Comparison of ENCODE assay signal across 21 cellular contexts in genomic region chr14:96851694-96852381, GRCh38. TPM values are rescaled to one million over a fixed set of nuclear protein-coding genes. Genes with fewer than 3 reads are reported as not detected.
A peak's percentile ranks its signal among the peaks of the same experiment; 100 is the strongest.
DNase-seq lines count a peak whose midpoint lies in the region; ATAC-seq, FAIRE-seq and TF ChIP-seq lines count a peak whose summit lies in the region.
"Had no signal": no experiment of that assay in that cellular context is flagged by ENCODE, and none has a peak within 500 bp of the region (broad histone marks: within the 10 kb centered on the region; RNA-seq: fewer than 3 reads in every experiment).

No MANE protein-coding gene starts in this region.

- no peaks in the 10 kb centered on the region for H4K20me1 ChIP-seq in keratinocyte (ENCODE audit: control insufficient read depth, extremely low read depth, insufficient read depth, low read length)

- peaks cover 51% of the 10 kb centered on the region for H3K36me3 Mint-ChIP-seq in activated CD8-positive, alpha-beta T cell treated with anti-CD3 and anti-CD28 coated beads for 36 hours (ENCODE audit: low read depth)
- peaks cover 48% of the 10 kb centered on the region for H3K36me3 Mint-ChIP-seq in activated CD8-positive, alpha-beta T cell treated with anti-CD3 and anti-CD28 coated beads, Interleukin-2, amount 10 ng/mL, durations not matched to agents 7 days and 5 days (ENCODE audit: low read depth)
- peaks cover 34% of the 10 kb centered on the region for H3K36me3 Mint-ChIP-seq in WTC11
- H3K36me3 Mint-ChIP-seq in Calu3 (ENCODE audit: insufficient read depth, unreplicated experiment) = peaks cover 4% of the 10 kb centered on the region

- H3K4me2 ChIP-seq in keratinocyte (ENCODE audit: control insufficient read depth, extremely low read depth, insufficient read depth, low read depth, low read length) = no peak overlapping the region

- H3K27ac Mint-ChIP-seq in activated CD8-positive, alpha-beta T cell treated with anti-CD3 and anti-CD28 coated beads for 36 hours = peak overlapping the region; percentile 40
- H3K27ac Mint-ChIP-seq in activated CD8-positive, alpha-beta T cell treated with anti-CD3 and anti-CD28 coated beads, Interleukin-2, amount 10 ng/mL, durations not matched to agents 7 days and 5 days = no peak overlapping the region
- H3K27ac Mint-ChIP-seq in WTC11 (peak overlapping the region; percentile 78; the same call in 1 of the 2 replicates), Calu3 (ENCODE audit: unreplicated experiment) (no peak overlapping the region)

- H3K27me3 Mint-ChIP-seq in activated CD8-positive, alpha-beta T cell treated with anti-CD3 and anti-CD28 coated beads for 36 hours = no peaks in the 10 kb centered on the region
- no peaks in the 10 kb centered on the region for H3K27me3 Mint-ChIP-seq in activated CD8-positive, alpha-beta T cell treated with anti-CD3 and anti-CD28 coated beads, Interleukin-2, amount 10 ng/mL, durations not matched to agents 7 days and 5 days (ENCODE audit: low read depth)
- H3K27me3 Mint-ChIP-seq in WTC11 (ENCODE audit: low read depth) (no peaks in the 10 kb centered on the region), Calu3 (ENCODE audit: unreplicated experiment) (no peaks in the 10 kb centered on the region)

- no peak overlapping the region for H3K27ac ChIP-seq in keratinocyte (ENCODE audit: control insufficient read depth, insufficient read depth, low read length)
- H3K27ac ChIP-seq: C4-2B, RWPE1 had no signal

- dilution Hi-C loops in keratinocyte (cut with MboI; ENCODE audit: extremely low pct_ligation_motif_present, low sequenced_read_pairs) = no loop called here

- ATAC-seq in activated CD8-positive, alpha-beta T cell treated with anti-CD3 and anti-CD28 coated beads for 36 hours = peak; percentile 67
- ATAC-seq in activated CD8-positive, alpha-beta T cell treated with anti-CD3 and anti-CD28 coated beads, Interleukin-2, amount 10 ng/mL, durations not matched to agents 7 days and 5 days = no peak
- ATAC-seq in WTC11 = no peak
- ATAC-seq in GM21717 (IDR thresholded peaks at IDR 0.05; ENCODE audit: unreplicated experiment) = no peak
- ATAC-seq: HepG2 had no signal

- no peak overlapping the region for H2AFZ ChIP-seq in keratinocyte (ENCODE audit: control insufficient read depth, low read length)

- CTCF ChIA-PET in activated CD8-positive, alpha-beta T cell treated with anti-CD3 and anti-CD28 coated beads for 36 hours (lab: Charles Lee) = interaction anchor here (0.8 to 2.2 kb wide), 9 partner anchors 8 to 95 kb away, joined by 3 to 16 read pairs (median 6); no protein-coding TSS in a partner anchor
- CTCF ChIA-PET in activated CD8-positive, alpha-beta T cell treated with anti-CD3 and anti-CD28 coated beads, Interleukin-2, amount 10 ng/mL, durations not matched to agents 7 days and 5 days (lab: Charles Lee) = interaction anchor here (1.0 to 3.5 kb wide), 13 partner anchors 8 to 285 kb away, joined by 3 to 30 read pairs (median 6); partner anchors contain the start of gene VRK1
- CTCF ChIA-PET in WTC11 (lab: Charles Lee) = interaction anchor here (0.9 to 2.0 kb wide), 15 partner anchors 8 to 287 kb away, joined by 3 to 32 read pairs (median 6); partner anchors contain the start of gene VRK1
- CTCF ChIA-PET in Calu3 (lab: Charles Lee) = no interaction called here

- DNase-seq in activated CD8-positive, alpha-beta T cell treated with anti-CD3 and anti-CD28 coated beads for 36 hours = no peak
- DNase-seq in activated CD8-positive, alpha-beta T cell treated with anti-CD3 and anti-CD28 coated beads, Interleukin-2, amount 10 ng/mL, durations not matched to agents 7 days and 5 days = no peak
- DNase-seq in ELR (ENCODE audit: low read depth) (peak; percentile 29), WTC11 (ENCODE audit: low spot score) (no peak), keratinocyte (ENCODE audit: low read depth, low spot score) (no peak), Calu3 (no peak), hepatic stellate cell (ENCODE audit: low spot score) (no peak)
- DNase-seq: COR-L47; DMS79; GDM1; MG63; NCI-H1105; NCI-H1694 treated with DMSO at 0.1 percent for 48 hours; NCI-H345; NCI-H526 treated with DMSO at 0.1 percent for 48 hours; NK-92 treated with Interleukin-12 subunit alpha and Interleukin-12 subunit beta, amount 100 ng/mL, for 24 hours; OCI-M1 had no signal

- POLR2A ChIA-PET in activated CD8-positive, alpha-beta T cell treated with anti-CD3 and anti-CD28 coated beads for 36 hours (lab: Charles Lee) = no interaction called here
- POLR2A ChIA-PET in activated CD8-positive, alpha-beta T cell treated with anti-CD3 and anti-CD28 coated beads, Interleukin-2, amount 10 ng/mL, durations not matched to agents 7 days and 5 days (lab: Charles Lee) = interaction anchor here (0.7 to 2.2 kb wide), 2 partner anchors 22 to 55 kb away, joined by 3 to 11 read pairs; partner anchors contain the start of gene VRK1
- POLR2A ChIA-PET in WTC11 (lab: Charles Lee) = no interaction called here

- peak; percentile 58 for FAIRE-seq in keratinocyte (lab: Jason Lieb, UNC)
- FAIRE-seq: HepG2 had no signal

- no peak overlapping the region for H3K9ac ChIP-seq in keratinocyte (ENCODE audit: control insufficient read depth, extremely low read depth, insufficient read depth, low read length)

- no peaks in the 10 kb centered on the region for H3K9me3 Mint-ChIP-seq in activated CD8-positive, alpha-beta T cell treated with anti-CD3 and anti-CD28 coated beads for 36 hours
- H3K9me3 Mint-ChIP-seq in activated CD8-positive, alpha-beta T cell treated with anti-CD3 and anti-CD28 coated beads, Interleukin-2, amount 10 ng/mL, durations not matched to agents 7 days and 5 days (ENCODE audit: insufficient read depth) = no peaks in the 10 kb centered on the region
- H3K9me3 Mint-ChIP-seq in WTC11 = no peaks in the 10 kb centered on the region
- no peaks in the 10 kb centered on the region for H3K9me3 Mint-ChIP-seq in Calu3 (ENCODE audit: low read depth, unreplicated experiment)

- intact Hi-C loops in activated CD8-positive, alpha-beta T cell treated with anti-CD3 and anti-CD28 coated beads for 36 hours (cut with micrococcal nuclease) = no loop called here
- intact Hi-C loops in Calu3 (cut with micrococcal nuclease; ENCODE audit: unreplicated experiment) = loop anchor here (1.0 to 10.0 kb wide), 4 partner anchors 45 to 307 kb away; no protein-coding TSS in a partner anchor

- H3K4me3 ChIP-seq in keratinocyte (ENCODE audit: control insufficient read depth in 2 of 3, extremely low read depth in 1 of 3, insufficient read depth in 2 of 3, low read depth in 1 of 3, low read length in 3 of 3) = no peak overlapping the region
- H3K4me3 ChIP-seq: MG63 had no signal

- TF ChIP-seq CTCF in activated CD8-positive, alpha-beta T cell treated with anti-CD3 and anti-CD28 coated beads for 36 hours (IDR thresholded peaks at IDR 0.05) = no peak
- no peak for TF ChIP-seq CTCF in WTC11 (IDR thresholded peaks at IDR 0.05)
- TF ChIP-seq CTCF in keratinocyte (optimal IDR thresholded peaks at IDR 0.05 in 1 of 3, IDR thresholded peaks at IDR 0.05 in 1 of 3, conservative IDR thresholded peaks at IDR 0.05 in 1 of 3; ENCODE audit: extremely low read depth in 1 of 3, insufficient read depth in 2 of 3, low read length in 3 of 3) = no peak
- no peak for TF ChIP-seq CTCF in Calu3 (IDR thresholded peaks at IDR 0.05; ENCODE audit: unreplicated experiment)

- peaks cover 0 to 4% of the 10 kb centered on the region in 2 experiments for H3K36me3 ChIP-seq in keratinocyte (ENCODE audit: control insufficient read depth in 2 of 2, extremely low read depth in 1 of 2, insufficient read depth in 2 of 2, low read length in 2 of 2)

- no peaks in the 10 kb centered on the region for H3K27me3 ChIP-seq in keratinocyte (ENCODE audit: control insufficient read depth, extremely low read depth, insufficient read depth, low read length)
- H3K27me3 ChIP-seq: MG63 had no signal

- H3K4me1 Mint-ChIP-seq in activated CD8-positive, alpha-beta T cell treated with anti-CD3 and anti-CD28 coated beads for 36 hours (ENCODE audit: low read depth) = peaks cover 19% of the 10 kb centered on the region
- peaks cover 11% of the 10 kb centered on the region for H3K4me1 Mint-ChIP-seq in activated CD8-positive, alpha-beta T cell treated with anti-CD3 and anti-CD28 coated beads, Interleukin-2, amount 10 ng/mL, durations not matched to agents 7 days and 5 days (ENCODE audit: low read depth)
- H3K4me1 Mint-ChIP-seq in WTC11 = 0 out of 2 replicates have a peak, but pooled peaks cover 7% of the 10 kb centered on the region
- no peaks in the 10 kb centered on the region for H3K4me1 Mint-ChIP-seq in Calu3 (ENCODE audit: low read depth, unreplicated experiment)

- no peaks in the 10 kb centered on the region for H3K4me1 ChIP-seq in keratinocyte (ENCODE audit: control insufficient read depth, extremely low read depth, insufficient read depth, low read length)

- no TSS peak for BruUV-seq in Calu3 (replicated peaks; lab: Mats Ljungman, UMichigan)

- no peaks in the 10 kb centered on the region for H3K79me2 ChIP-seq in keratinocyte (ENCODE audit: control insufficient read depth, insufficient read depth, low read length)

- H3K9me1 ChIP-seq in keratinocyte (ENCODE audit: control insufficient read depth, extremely low read depth, insufficient read depth, low read length) = no peaks in the 10 kb centered on the region

- H3K4me3 Mint-ChIP-seq in activated CD8-positive, alpha-beta T cell treated with anti-CD3 and anti-CD28 coated beads for 36 hours = no peak overlapping the region
- no peak overlapping the region for H3K4me3 Mint-ChIP-seq in activated CD8-positive, alpha-beta T cell treated with anti-CD3 and anti-CD28 coated beads, Interleukin-2, amount 10 ng/mL, durations not matched to agents 7 days and 5 days
- H3K4me3 Mint-ChIP-seq in WTC11 (no peak overlapping the region), Calu3 (ENCODE audit: low read depth, unreplicated experiment) (no peak overlapping the region)

- H3K9me3 ChIP-seq in keratinocyte (ENCODE audit: control insufficient read depth, low read depth, low read length) = no peaks in the 10 kb centered on the region
- H3K9me3 ChIP-seq: MG63 had no signal

TF ChIP-seq in WTC11, 78 proteins besides CTCF, POLR2A, EP300 and RAD21 (continues in another document):
- TF ChIP-seq NR1H2 (CRISPR knock-in tag; IDR thresholded peaks at IDR 0.05) = no peak
- TF ChIP-seq ELF4 (CRISPR knock-in tag; IDR thresholded peaks at IDR 0.05; ENCODE audit: low read depth) = no peak

RNA-seq across cellular contexts. Expression of gene VRK1, which starts 54.7 kb away (rescaled TPM):
- total RNA-seq in activated CD8-positive, alpha-beta T cell treated with anti-CD3 and anti-CD28 coated beads for 36 hours = 10 to 100 TPM; 80.8 to 82.4 TPM
- total RNA-seq in activated CD8-positive, alpha-beta T cell treated with anti-CD3 and anti-CD28 coated beads, Interleukin-2, amount 10 ng/mL, durations not matched to agents 7 days and 5 days = 10 to 100 TPM; 71.1 to 76.5 TPM
- 67.3 to 73.6 TPM (median 69.6 TPM) in 3 replicates for total RNA-seq in WTC11 (2021)
- polyA plus RNA-seq in keratinocyte = 8.6 to 27.1 TPM (median 18.6 TPM) in 3 replicates
- polyA plus RNA-seq in keratinocyte (2011; ENCODE audit: low read depth) = 10.6 TPM
- 9.1 and 14.1 TPM in 2 replicates for polyA plus RNA-seq in keratinocyte (2011; cell fraction: cytosol; rRNA removed)
- polyA plus RNA-seq in keratinocyte (2011; cell fraction: nucleus; rRNA removed) = 11.4 and 15.6 TPM in 2 replicates
- polyA plus RNA-seq in keratinocyte (2012; ENCODE audit: low replicate concordance) = 5.9 and 19.9 TPM in 2 replicates
- polyA minus RNA-seq in keratinocyte = 0.92 to 35.9 TPM (median 8.6 TPM) in 3 replicates
- polyA minus RNA-seq in keratinocyte (2011; cell fraction: cytosol; rRNA and poly(A)+ RNA removed) = 5.6 TPM
- 8.1 and 14.1 TPM in 2 replicates for polyA minus RNA-seq in keratinocyte (2011; cell fraction: nucleus; rRNA and poly(A)+ RNA removed)
- total RNA-seq in Calu3 (2022) = 43.8 and 51.3 TPM in 2 replicates

Comparison
In these comparisons a context has a peak if more than half of its experiments do, and no peak if none do; other contexts are left out.
1. H3K27ac Mint-ChIP-seq: peak in activated CD8-positive, alpha-beta T cell treated with anti-CD3 and anti-CD28 coated beads for 36 hours (single experiment) and WTC11 (single experiment); none in activated CD8-positive, alpha-beta T cell treated with anti-CD3 and anti-CD28 coated beads, Interleukin-2, amount 10 ng/mL, durations not matched to agents 7 days and 5 days (single experiment) and Calu3 (single experiment).